ENCODE assay signal across 18 cellular contexts in genomic region chr2:96114903-96115581, GRCh38. TPM values are rescaled to one million over a fixed set of nuclear protein-coding genes. Genes with fewer than 3 reads are reported as not detected.
DNase-seq lines count a peak whose midpoint lies in the region; ATAC-seq and TF ChIP-seq lines count a peak whose summit lies in the region.
"Had no signal": no experiment of that assay in that cellular context is flagged by ENCODE, and none has a peak within 500 bp of the region (broad histone marks: within the 10 kb centered on the region; RNA-seq: fewer than 3 reads in every experiment).

No MANE protein-coding gene starts in this region.

- no peaks in the 10 kb centered on the region for H3K36me3 Mint-ChIP-seq in activated naive CD4-positive, alpha-beta T cell treated with anti-CD3 and anti-CD28 coated beads, Interleukin-2, amount 50 U/mL, for 24 hours
- no peaks in the 10 kb centered on the region for H3K36me3 Mint-ChIP-seq in activated T-cell treated with anti-CD3 and anti-CD28 coated beads, Interleukin-2, amount 50 U/mL, for 4 hours (ENCODE audit: insufficient read depth)
- H3K36me3 Mint-ChIP-seq in immature natural killer cell = no peaks in the 10 kb centered on the region

- H3K4me1 Mint-ChIP-seq in activated naive CD4-positive, alpha-beta T cell treated with anti-CD3 and anti-CD28 coated beads, Interleukin-2, amount 50 U/mL, for 24 hours = peaks cover 16% of the 10 kb centered on the region
- H3K4me1 Mint-ChIP-seq in activated T-cell treated with anti-CD3 and anti-CD28 coated beads, Interleukin-2, amount 50 U/mL, for 4 hours (ENCODE audit: low read depth) = peaks cover 13% of the 10 kb centered on the region
- peaks cover 0 to 7% of the 10 kb centered on the region in 2 donors for H3K4me1 Mint-ChIP-seq in immature natural killer cell

- H3K27ac Mint-ChIP-seq in activated naive CD4-positive, alpha-beta T cell treated with anti-CD3 and anti-CD28 coated beads, Interleukin-2, amount 50 U/mL, for 24 hours = no peak overlapping the region
- no peak overlapping the region for H3K27ac Mint-ChIP-seq in immature natural killer cell

- no peaks in the 10 kb centered on the region for H3K9me3 ChIP-seq in gastrocnemius medialis

- no peak for DNase-seq in activated naive CD4-positive, alpha-beta T cell (lab: John Stamatoyannopoulos, UW)
- DNase-seq in activated T-cell treated with anti-CD3 and anti-CD28 coated beads, Interleukin-2, amount 50 U/mL, for 4 hours = no peak
- DNase-seq in immature natural killer cell = no peak
- DNase-seq in gastrocnemius medialis = no peak
- DNase-seq in NCI-H1694 treated with DMSO at 0.1 percent for 48 hours (lab: John Stamatoyannopoulos, UW) = no peak
- no peak for DNase-seq in T-helper 9 cell
- DNase-seq: central memory CD4-positive, alpha-beta T cell; NCI-H1694; NCI-H748 treated with DMSO at 0.1 percent for 48 hours; RPMI8226; stimulated activated CD4-positive, alpha-beta T cell treated with anti-CD3 and anti-CD28 coated beads, Interleukin-4, amount 100 ng/mL, for 24 hours; stimulated activated naive CD4-positive, alpha-beta T cell; T1000 had no signal

- TF ChIP-seq CTCF in gastrocnemius medialis (IDR thresholded peaks at IDR 0.05 in 4 of 5, conservative IDR thresholded peaks at IDR 0.05 in 1 of 5) = no peak

- peaks cover 9% of the 10 kb centered on the region for H3K27me3 Mint-ChIP-seq in activated naive CD4-positive, alpha-beta T cell treated with anti-CD3 and anti-CD28 coated beads, Interleukin-2, amount 50 U/mL, for 24 hours
- peaks cover 10% of the 10 kb centered on the region for H3K27me3 Mint-ChIP-seq in activated T-cell treated with anti-CD3 and anti-CD28 coated beads, Interleukin-2, amount 50 U/mL, for 4 hours (ENCODE audit: low read depth)
- peaks cover 2 to 8% (median 4%) of the 10 kb centered on the region in 3 donors for H3K27me3 Mint-ChIP-seq in immature natural killer cell (ENCODE audit: low read depth in 3 of 3)

- H3K27ac ChIP-seq in gastrocnemius medialis = peak overlapping the region; percentile 25 to 72 (median 68)
- H3K27ac ChIP-seq: epithelial cell of prostate had no signal

- in situ Hi-C loops in gastrocnemius medialis (cut with MboI; ENCODE audit: low sequenced_read_pairs in 4 of 4) = loop anchor here in 2 of 4 donors (25.0 kb wide), 1 partner anchor 103 kb away; no protein-coding TSS in a partner anchor

- no peaks in the 10 kb centered on the region for H3K9me3 Mint-ChIP-seq in activated naive CD4-positive, alpha-beta T cell treated with anti-CD3 and anti-CD28 coated beads, Interleukin-2, amount 50 U/mL, for 24 hours
- H3K9me3 Mint-ChIP-seq in activated T-cell treated with anti-CD3 and anti-CD28 coated beads, Interleukin-2, amount 50 U/mL, for 4 hours = no peaks in the 10 kb centered on the region
- no peaks in the 10 kb centered on the region for H3K9me3 Mint-ChIP-seq in immature natural killer cell

- intact Hi-C loops in gastrocnemius medialis (cut with DNase I; ENCODE audit: low total_unique reads) = loop anchor here (5.0 kb wide), 1 partner anchor 108 kb away; no protein-coding TSS in a partner anchor

- peaks cover 13 to 20% (median 18%) of the 10 kb centered on the region in 3 donors for H3K27me3 ChIP-seq in gastrocnemius medialis

- no peak for TF ChIP-seq POLR2A in gastrocnemius medialis (IDR thresholded peaks at IDR 0.05)

- H3K36me3 ChIP-seq in gastrocnemius medialis = no peaks in the 10 kb centered on the region

- H3K4me3 Mint-ChIP-seq in activated naive CD4-positive, alpha-beta T cell treated with anti-CD3 and anti-CD28 coated beads, Interleukin-2, amount 50 U/mL, for 24 hours = peak overlapping the region; percentile 79
- H3K4me3 Mint-ChIP-seq in activated T-cell treated with anti-CD3 and anti-CD28 coated beads, Interleukin-2, amount 50 U/mL, for 4 hours = peak overlapping the region; percentile 76
- peak overlapping the region; percentile 57 to 77 (median 74) for H3K4me3 Mint-ChIP-seq in immature natural killer cell

- no peak for ATAC-seq in activated T-cell treated with anti-CD3 and anti-CD28 coated beads, Interleukin-2, amount 50 U/mL, for 4 hours
- ATAC-seq in gastrocnemius medialis (no peak), GM21526 (IDR thresholded peaks at IDR 0.05; ENCODE audit: low FRiP score, unreplicated experiment) (no peak)
- ATAC-seq: K562 had no signal

- peaks cover 4 to 5% of the 10 kb centered on the region in 2 donors for H3K4me1 ChIP-seq in gastrocnemius medialis

- peak overlapping the region; percentile 30 to 66 (median 61) for H3K4me3 ChIP-seq in gastrocnemius medialis
- H3K4me3 ChIP-seq: K562 had no signal

RNA-seq across cellular contexts. Expression of gene ADRA2B, which starts 1.3 kb away (rescaled TPM):
- under 1 TPM; 0.40 to 0.57 (median 0.40) TPM for total RNA-seq in activated T-cell treated with anti-CD3 and anti-CD28 coated beads, Interleukin-2, amount 50 U/mL, for 4 hours
- under 1 TPM in 1 of 3 donors, not detected in 2; 0.83 TPM for polyA plus RNA-seq in immature natural killer cell
- total RNA-seq in gastrocnemius medialis = 1 to 10 TPM; 2.4 to 5.6 (median 3.6) TPM
- total RNA-seq: K562, renal cortical epithelial cell had no signal
- polyA plus RNA-seq: K562 had no signal

RNA-seq across cellular contexts. Expression of gene ASTL, which starts 23.3 kb away (rescaled TPM):
- 1 to 10 TPM; 2.3 to 3.0 (median 2.8) TPM for total RNA-seq in activated T-cell treated with anti-CD3 and anti-CD28 coated beads, Interleukin-2, amount 50 U/mL, for 4 hours
- not detected for polyA plus RNA-seq in immature natural killer cell
- not detected for total RNA-seq in gastrocnemius medialis
- total RNA-seq: K562, renal cortical epithelial cell had no signal
- polyA plus RNA-seq: K562 had no signal

RNA-seq across cellular contexts. Expression of gene DUSP2, which starts 30.2 kb away (rescaled TPM):
- total RNA-seq in activated T-cell treated with anti-CD3 and anti-CD28 coated beads, Interleukin-2, amount 50 U/mL, for 4 hours = 100 to 1,000 TPM; 365 to 525 (median 419) TPM
- 100 to 1,000 TPM; 272 to 875 (median 555) TPM for polyA plus RNA-seq in immature natural killer cell
- total RNA-seq in gastrocnemius medialis = 1 to 10 TPM; 1.6 to 4.0 (median 2.9) TPM

Comparison
In these comparisons a context has a peak if more than half of its experiments do, and no peak if none do; other contexts are left out.
1. RNA of gene DUSP2, which starts 30.2 kb away (total RNA-seq): 365 to 525 TPM in activated T-cell treated with anti-CD3 and anti-CD28 coated beads, Interleukin-2, amount 50 U/mL, for 4 hours; 1.6 to 4.0 TPM in gastrocnemius medialis; every median in the first group is over 10 times any median in the second.
2. Peak in every context shown above with its lines, with median percentiles within 50 percentile points of each other: H3K4me3 Mint-ChIP-seq.